ENCODE assay signal across 20 cellular contexts in the genomic region with DNA sequence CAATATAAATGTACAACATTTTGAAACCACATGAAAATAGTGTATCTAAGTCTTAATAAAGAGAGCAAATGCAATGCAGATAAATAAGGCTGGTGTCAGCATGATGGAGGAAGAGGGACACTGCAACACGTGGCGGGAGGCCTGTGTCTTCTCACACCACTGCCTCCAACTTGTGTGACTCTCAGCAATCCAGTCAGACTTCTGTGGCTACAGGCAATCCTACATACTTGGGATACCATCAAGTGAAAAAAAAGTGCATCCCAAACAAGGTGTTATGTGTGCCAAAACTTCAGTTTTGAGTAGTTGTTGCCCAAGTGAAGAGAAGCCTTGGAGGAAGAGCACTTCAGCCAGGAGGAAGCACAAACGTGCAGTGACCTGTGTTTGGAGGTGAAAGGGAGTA.
"Had no signal": no experiment of that assay in that cellular context is flagged by ENCODE, and none has a peak within 500 bp of the region (broad histone marks: within the 10 kb centered on the region; RNA-seq: fewer than 3 reads in every experiment).

No MANE protein-coding gene starts in this region.

- DNase-seq: cortex of kidney; dorsolateral prefrontal cortex; effector CD8-positive, alpha-beta T cell; esophagus squamous epithelium; kidney glomerular epithelial cell; natural killer cell; nucleus accumbens; ovary; sigmoid colon; stimulated activated CD4-positive, alpha-beta T cell treated with anti-CD3 and anti-CD28 coated beads, Interleukin-2, amount 100 ng/mL, for 24 hours; stimulated activated CD4-positive, alpha-beta T cell treated with anti-CD3 and anti-CD28 coated beads, Interleukin-4, amount 100 ng/mL, for 4 hours; stimulated activated naive B cell treated with anti-CD40 and anti-IgM and Interleukin-4, amounts not matched to agents 10 μg/mL and 1 μg/mL and 100 μg/mL, for 72 hours; stimulated activated naive CD8-positive, alpha-beta T cell treated with anti-CD3 and anti-CD28 coated beads, Interleukin-15, amount 100 ng/mL, for 72 hours; testis had no signal

- H3K4me1 ChIP-seq: esophagus squamous epithelium, neural progenitor cell, right atrium auricular region, sigmoid colon, testis, tibial nerve had no signal

- H3K36me3 ChIP-seq: esophagus squamous epithelium, ovary, right atrium auricular region, sigmoid colon, tibial nerve had no signal

- ATAC-seq: foreskin keratinocyte; left lobe of liver; natural killer cell; stimulated activated naive B cell treated with anti-CD40 and anti-IgM and Interleukin-4, amounts not matched to agents 10 μg/mL and 1 μg/mL and 100 μg/mL, for 72 hours; stimulated activated naive CD8-positive, alpha-beta T cell treated with anti-CD3 and anti-CD28 coated beads, Interleukin-15, amount 100 ng/mL, for 72 hours had no signal

- H3K4me2 ChIP-seq: neural progenitor cell had no signal

- H3K9ac ChIP-seq: neural progenitor cell had no signal

- H3K27ac ChIP-seq: dorsolateral prefrontal cortex, esophagus squamous epithelium, foreskin keratinocyte, neural progenitor cell, ovary, right atrium auricular region, sigmoid colon, skin epidermis, testis, tibial nerve had no signal

- H3K9me3 ChIP-seq: esophagus squamous epithelium, ovary, right atrium auricular region, sigmoid colon, testis, tibial nerve had no signal

- H3K4me3 ChIP-seq: dorsolateral prefrontal cortex, esophagus squamous epithelium, neural progenitor cell, ovary, right atrium auricular region, sigmoid colon, skin epidermis, testis, tibial nerve had no signal

- H2AFZ ChIP-seq: neural progenitor cell had no signal

- H3K27me3 ChIP-seq: dorsolateral prefrontal cortex, esophagus squamous epithelium, foreskin keratinocyte, neural progenitor cell, ovary, right atrium auricular region, sigmoid colon, testis, tibial nerve had no signal
